Comparison of ENCODE assay signal across 1 cellular context in genomic region chr12:6723607-6724408, GRCh38.
TF ChIP-seq lines count a peak whose summit lies in the region.

COPS7A (plus strand) TSS chr12:6724046; CDS start chr12:6724657, 611 bp downstream.

TF ChIP-seq in A549, 52 proteins besides CTCF, POLR2A, EP300 and RAD21 (continued from another document):
- TF ChIP-seq RFX5 (IDR thresholded peaks at IDR 0.05) = peak; percentile 60; the same call in 1 of the 2 replicates
- peak; percentile 100 for TF ChIP-seq MAX (IDR thresholded peaks at IDR 0.05)
- peak; percentile 47 for TF ChIP-seq PHF8 (IDR thresholded peaks at IDR 0.05; ENCODE audit: borderline replicate concordance, low read depth)
- TF ChIP-seq HOXB5 (CRISPR knock-in tag; IDR thresholded peaks at IDR 0.05) = no peak; the same call in 1 of the 2 replicates
- TF ChIP-seq CBX8 (IDR thresholded peaks at IDR 0.05) = no peak
- no peak for TF ChIP-seq HDAC2 (IDR thresholded peaks at IDR 0.05)
- TF ChIP-seq MYC (IDR thresholded peaks at IDR 0.05; ENCODE audit: borderline replicate concordance, low read length) = peak; percentile 85; the same call in 1 of the 2 replicates
- TF ChIP-seq PBX3 (IDR thresholded peaks at IDR 0.05) = peak; percentile 94
- TF ChIP-seq HES2 (IDR thresholded peaks at IDR 0.05) = no peak
- peak; percentile 81 to 86; a peak in 4 of 5 replicates for TF ChIP-seq JUN (IDR thresholded peaks at IDR 0.05)
- TF ChIP-seq FOSL2 (IDR thresholded peaks at IDR 0.05) = no peak
- 0 out of 2 replicates have a peak, but pooled peaks have one; percentile 18 for TF ChIP-seq FOSL2 (CRISPR knock-in tag; IDR thresholded peaks at IDR 0.05)
- TF ChIP-seq NFE2L2 (conservative IDR thresholded peaks at IDR 0.05; ENCODE audit: low read length) = 0 out of 2 replicates have a peak, but pooled peaks have one; percentile 2
- TF ChIP-seq MAZ (IDR thresholded peaks at IDR 0.05; ENCODE audit: borderline replicate concordance, low read depth, low read length) = no peak
- TF ChIP-seq GATA3 (IDR thresholded peaks at IDR 0.05; ENCODE audit: borderline replicate concordance) = peak; percentile 58; the same call in 1 of the 2 replicates
- TF ChIP-seq HOXA7 (CRISPR knock-in tag; IDR thresholded peaks at IDR 0.05) = no peak
- TF ChIP-seq CEBPB (IDR thresholded peaks at IDR 0.05) = no peak
- TF ChIP-seq CHD2 (IDR thresholded peaks at IDR 0.05; ENCODE audit: low read length, partially characterized antibody) = no peak
- TF ChIP-seq ZFP36 (IDR thresholded peaks at IDR 0.05; ENCODE audit: borderline replicate concordance, partially characterized antibody) = no peak
- TF ChIP-seq TP53 (CRISPR knock-in tag; IDR thresholded peaks at IDR 0.05) = 0 out of 2 replicates have a peak, but pooled peaks have one; percentile 56
- no peak for TF ChIP-seq HMGXB4 (CRISPR knock-in tag; IDR thresholded peaks at IDR 0.05; ENCODE audit: borderline replicate concordance)
- peak; percentile 99 for TF ChIP-seq E2F6 (IDR thresholded peaks at IDR 0.05; ENCODE audit: borderline replicate concordance, low read depth)
- TF ChIP-seq ATOH8 (CRISPR knock-in tag; IDR thresholded peaks at IDR 0.05; ENCODE audit: low read depth) = peak; percentile 71; the same call in 1 of the 2 replicates
- TF ChIP-seq FOXS1 (CRISPR knock-in tag; IDR thresholded peaks at IDR 0.05) = peak; percentile 63; the same call in 1 of the 2 replicates
- TF ChIP-seq HEYL (CRISPR knock-in tag; IDR thresholded peaks at IDR 0.05) = no peak
- TF ChIP-seq SREBF2 (IDR thresholded peaks at IDR 0.05) = no peak
- TF ChIP-seq ESRRA (IDR thresholded peaks at IDR 0.05; ENCODE audit: borderline replicate concordance, low read length) = no peak
